3 cellular contexts compared by ENCODE assay signal in the genomic region with DNA sequence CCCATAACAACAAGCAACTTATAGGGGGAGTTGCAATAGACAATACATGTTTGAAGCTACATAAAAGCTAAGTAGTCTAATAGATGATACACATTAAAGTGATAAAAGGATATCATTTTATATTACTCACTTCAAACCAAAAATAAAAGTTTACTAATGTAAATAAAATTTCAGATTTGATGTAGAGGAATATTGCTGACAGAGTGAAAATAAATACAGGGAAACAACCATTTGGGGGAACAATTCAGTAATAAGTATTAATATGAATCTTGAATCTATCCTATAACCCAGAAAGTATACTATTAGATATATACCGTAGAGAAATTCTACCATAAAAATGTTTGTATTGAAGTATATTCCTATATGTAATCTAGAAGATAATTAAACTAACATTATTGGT.
TF ChIP-seq lines count a peak whose summit lies in the region.

No MANE protein-coding gene starts in this region.

TF ChIP-seq in HepG2, 621 proteins besides CTCF, POLR2A, EP300 and RAD21:
- TF ChIP-seq ETV6 (CRISPR knock-in tag; conservative IDR thresholded peaks at IDR 0.05) = no peak
- TF ChIP-seq ZNF543 (CRISPR knock-in tag; IDR thresholded peaks at IDR 0.05) = no peak
- TF ChIP-seq, protein P1, sequence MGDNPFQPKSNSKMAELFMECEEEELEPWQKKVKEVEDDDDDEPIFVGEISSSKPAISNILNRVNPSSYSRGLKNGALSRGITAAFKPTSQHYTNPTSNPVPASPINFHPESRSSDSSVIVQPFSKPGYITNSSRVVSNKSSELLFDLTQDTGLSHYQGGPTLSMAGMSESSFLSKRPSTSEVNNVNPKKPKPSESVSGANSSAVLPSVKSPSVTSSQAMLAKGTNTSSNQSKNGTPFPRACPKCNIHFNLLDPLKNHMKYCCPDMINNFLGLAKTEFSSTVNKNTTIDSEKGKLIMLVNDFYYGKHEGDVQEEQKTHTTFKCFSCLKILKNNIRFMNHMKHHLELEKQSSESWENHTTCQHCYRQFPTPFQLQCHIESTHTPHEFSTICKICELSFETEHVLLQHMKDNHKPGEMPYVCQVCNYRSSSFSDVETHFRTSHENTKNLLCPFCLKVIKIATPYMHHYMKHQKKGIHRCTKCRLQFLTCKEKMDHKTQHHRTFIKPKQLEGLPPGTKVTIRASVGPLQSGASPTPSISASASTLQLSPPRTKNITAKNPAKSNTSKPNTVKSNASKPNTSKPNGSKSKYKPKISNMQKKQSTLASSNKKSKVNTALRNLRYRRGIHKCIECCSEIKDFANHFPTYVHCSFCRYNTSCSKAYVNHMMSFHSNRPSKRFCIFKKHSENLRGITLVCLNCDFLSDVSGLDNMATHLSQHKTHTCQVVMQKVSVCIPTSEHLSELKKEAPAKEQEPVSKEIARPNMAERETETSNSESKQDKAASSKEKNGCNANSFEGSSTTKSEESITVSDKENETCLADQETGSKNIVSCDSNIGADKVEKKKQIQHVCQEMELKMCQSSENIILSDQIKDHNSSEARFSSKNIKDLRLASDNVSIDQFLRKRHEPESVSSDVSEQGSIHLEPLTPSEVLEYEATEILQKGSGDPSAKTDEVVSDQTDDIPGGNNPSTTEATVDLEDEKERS (CRISPR knock-in tag; IDR thresholded peaks at IDR 0.05) = no peak
- TF ChIP-seq EZH2 (conservative IDR thresholded peaks at IDR 0.05; ENCODE audit: low read depth, low read length) = no peak
- TF ChIP-seq ZNF570 (CRISPR knock-in tag; IDR thresholded peaks at IDR 0.05; ENCODE audit: borderline replicate concordance) = no peak
- peak; percentile 33 to 80; a peak in 3 of 4 replicates for TF ChIP-seq MAFK (conservative IDR thresholded peaks at IDR 0.05 in 1 of 2, IDR thresholded peaks at IDR 0.05 in 1 of 2; ENCODE audit: low read length in 2 of 2)
- TF ChIP-seq MAFF (IDR thresholded peaks at IDR 0.05; ENCODE audit: low read depth, low read length) = peak; percentile 43; the same call in 1 of the 2 replicates
- no peak for TF ChIP-seq MEIS2 (CRISPR knock-in tag; IDR thresholded peaks at IDR 0.05)

TF ChIP-seq in IMR-90, 13 proteins besides CTCF, POLR2A, EP300 and RAD21:
- TF ChIP-seq FOS (IDR thresholded peaks at IDR 0.05; ENCODE audit: low read depth, low read length) (no peak), BHLHE40 (IDR thresholded peaks at IDR 0.05; ENCODE audit: low read depth, low read length) (no peak), MXI1 (IDR thresholded peaks at IDR 0.05; ENCODE audit: borderline replicate concordance, low read depth, low read length) (no peak), MAFK (IDR thresholded peaks at IDR 0.05; ENCODE audit: low read depth, low read length) (peak; percentile 56), NFE2L2 (IDR thresholded peaks at IDR 0.05; ENCODE audit: low read depth, low read length) (no peak)
TF ChIP-seq in IMR-90: peak in this region for 1.

TF ChIP-seq in K562, 482 proteins besides CTCF, POLR2A, EP300 and RAD21:
- no peak for TF ChIP-seq RAD51 (IDR thresholded peaks at IDR 0.05; ENCODE audit: borderline replicate concordance, low read depth)
- TF ChIP-seq MAFK (IDR thresholded peaks at IDR 0.05; ENCODE audit: low read length) = 0 out of 2 replicates have a peak, but pooled peaks have one; percentile 9
- TF ChIP-seq ZNF316 (IDR thresholded peaks at IDR 0.05) = peak; percentile 54; the same call in 1 of the 2 replicates
- TF ChIP-seq POLR3G (IDR thresholded peaks at IDR 0.05; ENCODE audit: extremely low read depth, insufficient read length, insufficient replicate concordance) = no peak
